20 cellular contexts compared by ENCODE assay signal in genomic region chr1:158043232-158043631, GRCh38. TPM values are rescaled to one million over a fixed set of nuclear protein-coding genes. Genes with fewer than 3 reads are reported as not detected.
A peak's percentile ranks its signal among the peaks of the same experiment; 100 is the strongest.
DNase-seq lines count a peak whose midpoint lies in the region; ATAC-seq, FAIRE-seq and TF ChIP-seq lines count a peak whose summit lies in the region.
"Had no signal": no experiment of that assay in that cellular context is flagged by ENCODE, and none has a peak within 500 bp of the region (broad histone marks: within the 10 kb centered on the region; RNA-seq: fewer than 3 reads in every experiment).

No MANE protein-coding gene starts in this region.

- H3K9me3 Mint-ChIP-seq in astrocyte (ENCODE audit: unreplicated experiment) = no peaks in the 10 kb centered on the region
- H3K9me3 Mint-ChIP-seq: HFFc6; natural killer cell treated with Interleukin-12 subunit alpha and Interleukin-12 subunit beta and Interleukin-15 and Interleukin-18, amount 100 ng/mL, for 72 hours had no signal

- peaks cover 66% of the 10 kb centered on the region for H3K4me1 Mint-ChIP-seq in astrocyte (ENCODE audit: low read depth, unreplicated experiment)
- H3K4me1 Mint-ChIP-seq: CD4-positive, alpha-beta memory T cell had no signal

- H3K27ac Mint-ChIP-seq in astrocyte (ENCODE audit: unreplicated experiment) = no peak overlapping the region
- H3K27ac Mint-ChIP-seq: CD4-positive, alpha-beta memory T cell; HFFc6; natural killer cell treated with Interleukin-12 subunit alpha and Interleukin-12 subunit beta and Interleukin-15 and Interleukin-18, amount 100 ng/mL, for 72 hours had no signal

- H3K36me3 ChIP-seq in HUES64 (ENCODE audit: insufficient read depth, low read length) (no peaks in the 10 kb centered on the region; the same call in 1 of the 2 replicates), astrocyte (ENCODE audit: insufficient read depth, low read length) (no peaks in the 10 kb centered on the region), iPS-20b (ENCODE audit: insufficient read depth, low read depth, low read length) (no peaks in the 10 kb centered on the region), vagina (no peaks in the 10 kb centered on the region)
- H3K36me3 ChIP-seq: heart left ventricle, suprapubic skin had no signal

- no peak for ATAC-seq in HG03571 (IDR thresholded peaks at IDR 0.05; ENCODE audit: unreplicated experiment)
- ATAC-seq: natural killer cell treated with Interleukin-12 subunit alpha and Interleukin-12 subunit beta and Interleukin-15 and Interleukin-18, amount 100 ng/mL, for 72 hours had no signal

- H3K27me3 ChIP-seq in HUES64 (ENCODE audit: insufficient read depth, low read length) = no peaks in the 10 kb centered on the region
- H3K27me3 ChIP-seq in astrocyte (ENCODE audit: insufficient read depth, low read length) = no peaks in the 10 kb centered on the region
- no peaks in the 10 kb centered on the region for H3K27me3 ChIP-seq in iPS-20b (ENCODE audit: insufficient read depth, low read length)
- no peaks in the 10 kb centered on the region for H3K27me3 ChIP-seq in vagina
- H3K27me3 ChIP-seq: suprapubic skin had no signal

- TF ChIP-seq CTCF in astrocyte (IDR thresholded peaks at IDR 0.05; ENCODE audit: insufficient read depth, low read depth, low read length) (no peak), vagina (IDR thresholded peaks at IDR 0.05) (no peak)

- no peak overlapping the region; the same call in 1 of the 2 replicates for H3K27ac ChIP-seq in HUES64 (ENCODE audit: low read depth, low read length)
- no peak overlapping the region for H3K27ac ChIP-seq in astrocyte (ENCODE audit: low read depth, low read length)
- peak overlapping the region; percentile 48 for H3K27ac ChIP-seq in iPS-20b (ENCODE audit: low read length)
- no peak overlapping the region for H3K27ac ChIP-seq in vagina
- H3K27ac ChIP-seq: heart left ventricle, suprapubic skin had no signal

- intact Hi-C loops in vagina (cut with DNase I) = no loop called here

- H3K9me3 ChIP-seq in HUES64 (ENCODE audit: insufficient read depth, low read depth, low read length) (no peaks in the 10 kb centered on the region), astrocyte (ENCODE audit: insufficient read depth, low read depth, low read length) (no peaks in the 10 kb centered on the region), iPS-20b (ENCODE audit: insufficient read depth, low read depth, low read length) (no peaks in the 10 kb centered on the region), vagina (no peaks in the 10 kb centered on the region)
- H3K9me3 ChIP-seq: heart left ventricle, suprapubic skin had no signal

- DNase-seq in astrocyte (ENCODE audit: low read depth) = no peak
- DNase-seq in pons (ENCODE audit: low spot score) = peak; percentile 75
- DNase-seq in vagina (ENCODE audit: extremely low spot score in 2 of 2) = no peak
- no peak for DNase-seq in COR-L47 (lab: John Stamatoyannopoulos, UW)
- DNase-seq: activated CD4-positive, alpha-beta T cell treated with anti-CD3 and anti-CD28 coated beads, Interleukin-2, amount 50 U/mL, for 4 hours; activated gamma-delta T cell treated with Interleukin-2 at 50 U/mL for 16 hours; CD4-positive, alpha-beta memory T cell; DMS79; heart left ventricle; HFFc6; mammary epithelial cell; NCI-H187; NCI-H226; T-helper 1 cell had no signal

- no peak for FAIRE-seq in astrocyte (lab: Jason Lieb, UNC)
- FAIRE-seq: islet of Langerhans had no signal

- H3K27me3 Mint-ChIP-seq in astrocyte (ENCODE audit: low read depth, unreplicated experiment) = no peaks in the 10 kb centered on the region

- 71% methylated on average over 4 of the region's 5 CpGs for WGBS in HUES64

- peak overlapping the region; percentile 8 for H3K4me2 ChIP-seq in astrocyte (ENCODE audit: low read length)

- no peak overlapping the region for H3K4me3 ChIP-seq in HUES64 (ENCODE audit: low read length)
- no peak overlapping the region for H3K4me3 ChIP-seq in astrocyte (ENCODE audit: insufficient read depth, low read depth, low read length)
- no peak overlapping the region for H3K4me3 ChIP-seq in iPS-20b (ENCODE audit: low read length)
- no peak overlapping the region for H3K4me3 ChIP-seq in vagina
- H3K4me3 ChIP-seq: heart left ventricle, suprapubic skin had no signal

- TF ChIP-seq POLR2A in vagina (IDR thresholded peaks at IDR 0.05) = no peak

- no peak overlapping the region for H2AFZ ChIP-seq in astrocyte (ENCODE audit: low read depth, low read length)

- H3K4me3 Mint-ChIP-seq in astrocyte (ENCODE audit: unreplicated experiment) = no peak overlapping the region
- H3K4me3 Mint-ChIP-seq: CD4-positive, alpha-beta memory T cell; HFFc6; natural killer cell treated with Interleukin-12 subunit alpha and Interleukin-12 subunit beta and Interleukin-15 and Interleukin-18, amount 100 ng/mL, for 72 hours had no signal

- H3K4me1 ChIP-seq in HUES64 (ENCODE audit: insufficient read depth, low read length) (peaks cover 45% of the 10 kb centered on the region), astrocyte (ENCODE audit: insufficient read depth, low read length) (peaks cover 34% of the 10 kb centered on the region), iPS-20b (ENCODE audit: insufficient read depth, low read length) (peaks cover 31% of the 10 kb centered on the region; the same call in 1 of the 2 replicates), vagina (peaks cover 61% of the 10 kb centered on the region)

- peaks cover 96% of the 10 kb centered on the region for H4K20me1 ChIP-seq in astrocyte (ENCODE audit: insufficient read depth, low read length)

- H3K36me3 Mint-ChIP-seq in astrocyte (ENCODE audit: low read depth, unreplicated experiment) = peaks cover 19% of the 10 kb centered on the region
- H3K36me3 Mint-ChIP-seq: CD4-positive, alpha-beta memory T cell; natural killer cell treated with Interleukin-12 subunit alpha and Interleukin-12 subunit beta and Interleukin-15 and Interleukin-18, amount 100 ng/mL, for 72 hours had no signal

- H3K9ac ChIP-seq in HUES64 (ENCODE audit: low read depth, low read length) (peak overlapping the region; percentile 18; the same call in 1 of the 2 replicates), astrocyte (ENCODE audit: low read length) (no peak overlapping the region), iPS-20b (ENCODE audit: low read depth, low read length) (peak overlapping the region; percentile 62)

- peaks cover 92% of the 10 kb centered on the region for H3K79me2 ChIP-seq in astrocyte (ENCODE audit: insufficient read depth, low read length)

RNA-seq across cellular contexts. Expression of gene KIRREL1, which starts 49.8 kb away (rescaled TPM):
- polyA plus RNA-seq in HUES64 (2013, experiment 1 of 2) = 26.1 TPM
- polyA plus RNA-seq in HUES64 (2013, experiment 2 of 2) = 30.6 TPM
- total RNA-seq in astrocyte (195 and 231 TPM in 2 replicates), vagina (34.9 TPM)
- total RNA-seq: CD4-positive, alpha-beta memory T cell; natural killer cell treated with Interleukin-12 subunit alpha and Interleukin-12 subunit beta and Interleukin-15 and Interleukin-18, amount 100 ng/mL, for 72 hours had no signal
- polyA plus RNA-seq: CD4-positive, alpha-beta memory T cell had no signal
